Comparison of ENCODE assay signal across 8 cellular contexts in the genomic region with DNA sequence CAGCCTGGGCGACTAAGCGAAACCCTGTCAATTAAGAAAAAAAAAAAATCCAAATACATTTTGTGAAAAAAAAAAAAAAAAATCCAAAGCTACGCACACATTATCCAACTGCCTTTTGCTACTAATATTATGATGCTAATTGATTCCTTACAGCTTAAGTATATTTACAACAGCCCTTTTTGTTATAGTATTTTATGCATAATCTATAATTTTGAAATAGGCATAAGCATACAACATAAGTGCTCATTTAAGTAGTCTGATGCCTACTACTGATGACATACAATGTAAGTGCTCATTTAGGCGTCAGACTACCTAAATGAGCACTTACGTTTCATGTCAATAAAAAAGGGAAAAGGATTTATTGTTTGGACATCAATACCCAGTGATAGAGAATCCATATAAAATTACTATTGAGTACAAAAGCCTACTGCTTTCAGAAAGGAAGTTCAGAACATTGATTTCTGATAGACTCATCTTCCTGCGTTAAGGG. TPM values are rescaled to one million over a fixed set of nuclear protein-coding genes. Genes with fewer than 3 reads are reported as not detected.
A peak's percentile ranks its signal among the peaks of the same experiment; 100 is the strongest.
DNase-seq lines count a peak whose midpoint lies in the region; ATAC-seq and TF ChIP-seq lines count a peak whose summit lies in the region.

No MANE protein-coding gene starts in this region.

- DNase-seq in AG10803 (ENCODE audit: low read depth) (no peak), coronary artery (ENCODE audit: low spot score) (no peak), KG1 (lab: John Stamatoyannopoulos, UW) (no peak), glomerular visceral epithelial cell (ENCODE audit: extremely low spot score) (no peak), midbrain (lab: John Stamatoyannopoulos, UW) (no peak)

- H3K9me2 ChIP-seq in neural cell (ENCODE audit: insufficient read depth, low read length) = no peaks in the 10 kb centered on the region

- H2AFZ ChIP-seq in neural cell (ENCODE audit: low read depth, low read length) = peak overlapping the region; percentile 83

- no peak for TF ChIP-seq EP300 in neural cell (conservative IDR thresholded peaks at IDR 0.05; ENCODE audit: poor library complexity, severe bottlenecking)

- H3K27ac ChIP-seq in KOPT-K1 (ENCODE audit: low read depth, low read length, poor library complexity, severe bottlenecking) (peak overlapping the region; percentile 93), coronary artery (peak overlapping the region; percentile 92 to 96), neural cell (ENCODE audit: low read length) (no peak overlapping the region)

- no peak for TF ChIP-seq CTCF in AG10803 (conservative IDR thresholded peaks at IDR 0.05; ENCODE audit: low read length)
- no peak for TF ChIP-seq CTCF in coronary artery (IDR thresholded peaks at IDR 0.05)
- TF ChIP-seq CTCF in neural cell (IDR thresholded peaks at IDR 0.05; ENCODE audit: poor library complexity, severe bottlenecking) = no peak

- no peaks in the 10 kb centered on the region for H3K27me3 ChIP-seq in neural cell (ENCODE audit: insufficient read depth, low read depth, low read length)

- no peak for ATAC-seq in GM19328 (IDR thresholded peaks at IDR 0.05; ENCODE audit: unreplicated experiment)

- no peaks in the 10 kb centered on the region for H3F3A ChIP-seq in neural cell (ENCODE audit: insufficient read depth, low read length, poor library complexity, severe bottlenecking)

- H3K9me3 ChIP-seq in KOPT-K1 (ENCODE audit: insufficient read depth, low read length, poor library complexity, severe bottlenecking) (no peaks in the 10 kb centered on the region), neural cell (ENCODE audit: low read length) (no peaks in the 10 kb centered on the region)

- H3K4me3 ChIP-seq in AG10803 (ENCODE audit: low read length) (peak overlapping the region; percentile 88), coronary artery (peak overlapping the region; percentile 97), neural cell (ENCODE audit: low read length) (peak overlapping the region; percentile 93)

- peaks cover 26% of the 10 kb centered on the region for H3K79me2 ChIP-seq in neural cell (replicated peaks; ENCODE audit: insufficient read depth, low read length)

- H3K4me2 ChIP-seq in neural cell (ENCODE audit: low read length) = peak overlapping the region; percentile 93

- no peaks in the 10 kb centered on the region for H4K20me1 ChIP-seq in neural cell (ENCODE audit: insufficient read depth)

- H3K9ac ChIP-seq in neural cell (ENCODE audit: low read length) = peak overlapping the region; percentile 78

- H3K36me3 ChIP-seq in KOPT-K1 (ENCODE audit: insufficient read depth, low read length) (peaks cover 22% of the 10 kb centered on the region; the same call in 1 of the 2 replicates), neural cell (ENCODE audit: insufficient read depth, low read length) (no peaks in the 10 kb centered on the region)

- no peak for TF ChIP-seq RAD21 in neural cell (conservative IDR thresholded peaks at IDR 0.05)

TF ChIP-seq in neural cell, 6 proteins besides CTCF, POLR2A, EP300 and RAD21:
- TF ChIP-seq POLR2AphosphoS5 (IDR thresholded peaks at IDR 0.05) (no peak), MXI1 (conservative IDR thresholded peaks at IDR 0.05; ENCODE audit: poor library complexity, severe bottlenecking) (no peak), EZH2 (IDR thresholded peaks at IDR 0.05; ENCODE audit: borderline replicate concordance, insufficient read depth, low read length, poor library complexity, severe bottlenecking) (no peak), TAF1 (IDR thresholded peaks at IDR 0.05; ENCODE audit: low read depth) (no peak), SMC3 (conservative IDR thresholded peaks at IDR 0.05; ENCODE audit: poor library complexity) (no peak), REST (IDR thresholded peaks at IDR 0.05; ENCODE audit: borderline replicate concordance) (no peak)
TF ChIP-seq in neural cell: peak in this region for 0.

RNA-seq across cellular contexts. Expression of gene RNF149, which starts 0.8 kb away (rescaled TPM):
- polyA plus RNA-seq in neural cell = 30.6 and 39.7 TPM in 2 replicates
- 41.4 and 53.4 TPM in 2 replicates for polyA minus RNA-seq in neural cell

RNA-seq across cellular contexts. Expression of gene CNOT11, which starts 56.6 kb away (rescaled TPM):
- 34.9 and 35.2 TPM in 2 replicates for polyA plus RNA-seq in neural cell
- 23.6 and 25.9 TPM in 2 replicates for polyA minus RNA-seq in neural cell
